Comparison of ENCODE assay signal across 8 cellular contexts in genomic region chr2:27095745-27096651, GRCh38. TPM values are rescaled to one million over a fixed set of nuclear protein-coding genes. Genes with fewer than 3 reads are reported as not detected.
DNase-seq lines count a peak whose midpoint lies in the region; ATAC-seq and TF ChIP-seq lines count a peak whose summit lies in the region.

No MANE protein-coding gene starts in this region.

- TF ChIP-seq CTCF in gastroesophageal sphincter (IDR thresholded peaks at IDR 0.05), result no peak

- ATAC-seq in GM21390 (IDR thresholded peaks at IDR 0.05; ENCODE audit: unreplicated experiment) (peak; percentile 76), gastroesophageal sphincter (peak; percentile 78), GM21619 (IDR thresholded peaks at IDR 0.05; ENCODE audit: unreplicated experiment) (no peak), HG03521 (IDR thresholded peaks at IDR 0.05; ENCODE audit: unreplicated experiment) (no peak)

- no peak for TF ChIP-seq POLR2A in gastroesophageal sphincter (IDR thresholded peaks at IDR 0.05)

- no peaks in the 10 kb centered on the region for H3K27me3 ChIP-seq in gastroesophageal sphincter

- H3K9me3 ChIP-seq in gastroesophageal sphincter, result no peaks in the 10 kb centered on the region

- H3K27ac ChIP-seq in gastroesophageal sphincter, result peak overlapping the region in 1 of 4 donors; percentile 19

- peak overlapping the region; percentile 25 to 39 for H3K4me3 ChIP-seq in gastroesophageal sphincter

- peaks cover 0 to 13% (median 4%) of the 10 kb centered on the region in 3 donors for H3K4me1 ChIP-seq in gastroesophageal sphincter

- WGBS in gastroesophageal sphincter (ENCODE audit: low coverage in 1 of 2), 2 donors, result no CpG with 5 or more reads among the region's 18 CpGs

- TF ChIP-seq EP300 in gastroesophageal sphincter (IDR thresholded peaks at IDR 0.05), result no peak

- peak in 12 of 14 donors; percentile 23 to 73 (median 53) for DNase-seq in C1 segment of cervical spinal cord (lab: John Stamatoyannopoulos, UW)
- DNase-seq in NCI-H524 treated with DMSO at 0.1 percent for 48 hours (lab: John Stamatoyannopoulos, UW), result peak; percentile 38
- DNase-seq in activated effector memory CD4-positive, alpha-beta T cell treated with Interleukin-2 at 50 U/mL for 16 hours, result peak; percentile 12
- peak in 47 of 56 donors; percentile 14 to 83 (median 58) for DNase-seq in nucleus accumbens (lab: John Stamatoyannopoulos, UW)

- peaks cover 0 to 33% of the 10 kb centered on the region in 2 donors for H3K36me3 ChIP-seq in gastroesophageal sphincter

RNA-seq across cellular contexts. Expression of gene KHK, which starts 9.4 kb away (rescaled TPM):
- total RNA-seq in gastroesophageal sphincter, result 1 to 10 TPM; 1.2 to 6.1 (median 1.9) TPM

RNA-seq across cellular contexts. Expression of gene EMILIN1, which starts 17.6 kb away (rescaled TPM):
- 100 to 1,000 TPM in 3 of 4 donors, 10 to 100 TPM in 1; 94.1 to 257 (median 174) TPM for total RNA-seq in gastroesophageal sphincter

RNA-seq across cellular contexts. Expression of gene CGREF1, which starts 22.9 kb away (rescaled TPM):
- total RNA-seq in gastroesophageal sphincter, result 1 to 10 TPM in 1 of 4 donors, not detected in 3; 1.0 TPM

RNA-seq across cellular contexts. Expression of gene OST4, which starts 24.5 kb away (rescaled TPM):
- 100 to 1,000 TPM; 201 to 353 (median 221) TPM for total RNA-seq in gastroesophageal sphincter

RNA-seq across cellular contexts. Expression of gene ABHD1, which starts 27.6 kb away (rescaled TPM):
- total RNA-seq in gastroesophageal sphincter, result 1 to 10 TPM in 1 of 4 donors, not detected in 3; 1.5 TPM

Comparison
In these comparisons a context has a peak if more than half of its experiments do, and no peak if none do; other contexts are left out.
1. ATAC-seq: peak in GM21390 (single experiment) and gastroesophageal sphincter (single experiment); none in GM21619 (single experiment) and HG03521 (single experiment).
2. Peak in every context shown above with its lines, with median percentiles within 50 percentile points of each other: DNase-seq.